In the genomic region with DNA sequence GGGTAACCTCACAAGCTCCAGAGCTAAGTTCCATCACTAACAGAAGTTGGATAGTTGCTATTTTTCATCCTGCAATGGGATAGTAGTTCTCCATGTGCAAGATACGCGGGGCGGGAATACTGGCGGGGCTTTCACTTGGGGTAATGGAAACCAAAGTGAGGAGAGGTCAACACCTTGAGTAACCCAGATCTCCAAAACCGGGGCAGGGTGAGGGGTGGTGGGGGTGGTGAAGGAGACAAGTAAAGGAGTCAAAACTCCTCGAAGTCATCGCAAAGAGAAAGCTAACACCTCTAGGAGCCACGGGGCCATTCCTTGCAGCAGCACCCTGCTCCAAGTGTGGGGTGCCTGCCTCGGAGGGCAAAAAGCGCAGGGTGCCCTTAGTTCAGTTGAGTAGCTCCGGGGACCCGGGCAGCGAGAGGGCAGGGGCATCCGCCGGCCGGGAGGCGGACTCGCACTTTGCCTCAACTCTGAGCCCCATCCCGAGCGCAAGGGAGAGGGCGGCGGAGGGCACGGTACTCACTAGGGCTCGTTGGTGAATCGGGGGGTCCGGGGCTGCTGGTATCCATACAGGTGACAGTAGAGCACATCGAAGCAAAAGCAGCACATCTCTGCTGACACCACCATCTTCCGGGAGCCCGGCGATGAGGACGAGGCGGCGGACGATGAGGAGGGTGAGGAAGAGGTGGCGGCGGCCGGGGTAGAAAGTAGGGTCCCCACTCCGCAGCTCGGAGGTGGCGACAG, we compare ENCODE assay signal across 8 cellular contexts. TPM values are rescaled to one million over a fixed set of nuclear protein-coding genes. Genes with fewer than 3 reads are reported as not detected.
DNase-seq lines count a peak whose midpoint lies in the region; ATAC-seq, FAIRE-seq and TF ChIP-seq lines count a peak whose summit lies in the region.

No MANE protein-coding gene starts in this region.

- no peaks in the 10 kb centered on the region for H3K9me2 ChIP-seq in PC-9 (ENCODE audit: insufficient read depth)

- TSS peak; percentile 23 for BruUV-seq in PC-9 (replicated peaks; lab: Mats Ljungman, UMichigan)

- peak; percentile 42 for FAIRE-seq in GM18507 (lab: Jason Lieb, UNC)

- CTCF ChIA-PET in PC-9 (lab: Charles Lee): interaction anchor here (0.6 to 1.0 kb wide), 2 partner anchors 62 to 127 kb away, joined by 4 to 6 read pairs; no protein-coding TSS in a partner anchor

- H3K9me3 Mint-ChIP-seq in activated naive CD4-positive, alpha-beta T cell treated with anti-CD3 and anti-CD28 coated beads, Interleukin-2, amount 50 U/mL, for 72 hours: no peaks in the 10 kb centered on the region

- H3K27ac ChIP-seq in PC-9: peak overlapping the region; percentile 85
- H3K27ac ChIP-seq in left ventricle myocardium inferior (replicated peaks): peak overlapping the region; percentile 85
- peak overlapping the region; percentile 81 to 82 for H3K27ac ChIP-seq in prostate gland

- POLR2A ChIA-PET in PC-9 (lab: Charles Lee; ENCODE audit: unreplicated experiment): interaction anchor here (0.6 to 1.0 kb wide), 5 partner anchors 79 to 164 kb away, joined by 3 to 5 read pairs (median 3); no protein-coding TSS in a partner anchor

- H3K36me3 Mint-ChIP-seq in activated naive CD4-positive, alpha-beta T cell treated with anti-CD3 and anti-CD28 coated beads, Interleukin-2, amount 50 U/mL, for 72 hours: peaks cover 0 to 6% of the 10 kb centered on the region in 2 donors

- H3K4me3 ChIP-seq in PC-9 (peak overlapping the region; percentile 63), left ventricle myocardium inferior (peak overlapping the region; percentile 82), prostate gland (peak overlapping the region; percentile 54 to 66)

- peaks cover 33% of the 10 kb centered on the region for H3K4me1 ChIP-seq in PC-9 (replicated peaks; ENCODE audit: insufficient read depth)
- peaks cover 15% of the 10 kb centered on the region for H3K4me1 ChIP-seq in left ventricle myocardium inferior
- no peaks in the 10 kb centered on the region for H3K4me1 ChIP-seq in prostate gland (replicated peaks)

- peak; percentile 16 for ATAC-seq in HG02678 (IDR thresholded peaks at IDR 0.05; ENCODE audit: unreplicated experiment)
- ATAC-seq in activated naive CD4-positive, alpha-beta T cell treated with anti-CD3 and anti-CD28 coated beads, Interleukin-2, amount 50 U/mL, for 72 hours: peak; percentile 34 to 38

- H3K27me3 ChIP-seq in PC-9 (ENCODE audit: insufficient read depth, low read depth) (no peaks in the 10 kb centered on the region), left ventricle myocardium inferior (ENCODE audit: low read depth) (no peaks in the 10 kb centered on the region), prostate gland (replicated peaks; ENCODE audit: insufficient read depth) (no peaks in the 10 kb centered on the region)

- peak overlapping the region; percentile 88 for H3K4me2 ChIP-seq in PC-9

- H4K20me1 ChIP-seq in PC-9 (ENCODE audit: insufficient read depth): no peaks in the 10 kb centered on the region; the same call in 1 of the 2 replicates

- H2AFZ ChIP-seq in PC-9: peak overlapping the region; percentile 96

- TF ChIP-seq CTCF in PC-9 (conservative IDR thresholded peaks at IDR 0.05) (no peak), left ventricle myocardium inferior (IDR thresholded peaks at IDR 0.05; ENCODE audit: borderline replicate concordance) (no peak), prostate gland (IDR thresholded peaks at IDR 0.05) (no peak)

- H3K79me2 ChIP-seq in PC-9 (ENCODE audit: low read depth): peaks cover 55% of the 10 kb centered on the region

- H3K36me3 ChIP-seq in PC-9 (ENCODE audit: low read depth): no peaks in the 10 kb centered on the region
- H3K36me3 ChIP-seq in left ventricle myocardium inferior: no peaks in the 10 kb centered on the region
- H3K36me3 ChIP-seq in prostate gland: no peaks in the 10 kb centered on the region

- DNase-seq in GM18507 (ENCODE audit: extremely low spot score, insufficient read length, low read depth) (no peak), PC-9 (peak in 1 of 2 experiments; percentile 42), left ventricle myocardium inferior (peak; percentile 18), prostate gland (ENCODE audit: low spot score) (peak; percentile 5), NCI-H2196 treated with DMSO at 0.1 percent for 48 hours (lab: John Stamatoyannopoulos, UW; ENCODE audit: unreplicated experiment) (no peak), NCI-H510A treated with DMSO at 0.1 percent for 48 hours (lab: John Stamatoyannopoulos, UW) (no peak)
- peak in 1 of 2 donors; percentile 18 for DNase-seq in activated naive CD4-positive, alpha-beta T cell treated with anti-CD3 and anti-CD28 coated beads, Interleukin-2, amount 50 U/mL, for 72 hours (ENCODE audit: low spot score in 2 of 2)

- peaks cover 8% of the 10 kb centered on the region; the same call in 1 of the 2 replicates for H3F3A ChIP-seq in PC-9 (ENCODE audit: insufficient read depth, low read depth)

- 3% methylated on average over 6 of the region's 40 CpGs for WGBS in prostate gland

- intact Hi-C loops in PC-9 (cut with micrococcal nuclease; ENCODE audit: unreplicated experiment) (loop anchor here (1.0 to 5.0 kb wide), 4 partner anchors 90 to 157 kb away; no protein-coding TSS in a partner anchor), left ventricle myocardium inferior (cut with micrococcal nuclease) (no loop called here), prostate gland (cut with DNase I) (loop anchor here (10.0 kb wide), 2 partner anchors 142 to 582 kb away; a partner anchor contains a TSS)

- H3K27ac Mint-ChIP-seq in activated naive CD4-positive, alpha-beta T cell treated with anti-CD3 and anti-CD28 coated beads, Interleukin-2, amount 50 U/mL, for 72 hours: peak overlapping the region; percentile 88 to 92

- no peak for TF ChIP-seq POLR2A in prostate gland (IDR thresholded peaks at IDR 0.05)

- no peaks in the 10 kb centered on the region; the same call in 1 of the 2 replicates for H3K9me3 ChIP-seq in PC-9 (ENCODE audit: insufficient read depth, low read depth)
- no peaks in the 10 kb centered on the region for H3K9me3 ChIP-seq in left ventricle myocardium inferior (replicated peaks)
- H3K9me3 ChIP-seq in prostate gland: no peaks in the 10 kb centered on the region

RNA-seq across cellular contexts. Expression of a gene that starts 0.6 kb away (rescaled TPM):
- total RNA-seq in PC-9 (2021) (24.4 and 35.4 TPM in 2 replicates), left ventricle myocardium inferior (0.91 TPM), prostate gland (1 to 10 TPM; 3.7 to 4.8 TPM)
- 1 to 10 TPM; 4.1 to 8.7 TPM for total RNA-seq in activated naive CD4-positive, alpha-beta T cell treated with anti-CD3 and anti-CD28 coated beads, Interleukin-2, amount 50 U/mL, for 72 hours

RNA-seq across cellular contexts. Expression of a gene that starts 41.4 kb away (rescaled TPM):
- total RNA-seq in PC-9 (2021) (0.79 TPM in 1 of 2 replicates, not detected in the other), left ventricle myocardium inferior (0.66 TPM), prostate gland (10 to 100 TPM in 1 of 2 donors, not detected in 1; 56.7 TPM)
- under 1 TPM in 1 of 2 donors, not detected in 1; 0.04 TPM for total RNA-seq in activated naive CD4-positive, alpha-beta T cell treated with anti-CD3 and anti-CD28 coated beads, Interleukin-2, amount 50 U/mL, for 72 hours

Comparison
In these comparisons a context has a peak if more than half of its experiments do, and no peak if none do; other contexts are left out.
1. DNase-seq: peak in left ventricle myocardium inferior (single experiment) and prostate gland (single experiment); none in GM18507 (single experiment), NCI-H2196 treated with DMSO at 0.1 percent for 48 hours (single experiment) and NCI-H510A treated with DMSO at 0.1 percent for 48 hours (single experiment).
2. Peak in every context shown above with its lines, with median percentiles within 50 percentile points of each other: H3K27ac ChIP-seq and H3K4me3 ChIP-seq.